Comparison of ENCODE assay signal across 20 cellular contexts in genomic region chr6:63269470-63269869, GRCh38. TPM values are rescaled to one million over a fixed set of nuclear protein-coding genes. Genes with fewer than 3 reads are reported as not detected.
DNase-seq lines count a peak whose midpoint lies in the region; ATAC-seq, FAIRE-seq and TF ChIP-seq lines count a peak whose summit lies in the region.
"Had no signal": no experiment of that assay in that cellular context is flagged by ENCODE, and none has a peak within 500 bp of the region (broad histone marks: within the 10 kb centered on the region; RNA-seq: fewer than 3 reads in every experiment).

No MANE protein-coding gene starts in this region.

- H3K4me2 ChIP-seq in GM12878 (ENCODE audit: control insufficient read depth, insufficient read depth) = no peak overlapping the region

- TF ChIP-seq POLR2A in GM12878 (IDR thresholded peaks at IDR 0.05; ENCODE audit: low read depth, low read length) = no peak

- intact Hi-C loops in GM12878 (cut with micrococcal nuclease; ENCODE audit: unreplicated experiment) = loop anchor here (1.0 to 2.0 kb wide), 3 partner anchors 33 to 203 kb away; no protein-coding TSS in a partner anchor
- intact Hi-C loops in naive thymus-derived CD4-positive, alpha-beta T cell (cut with micrococcal nuclease) = no loop called here

- no peaks in the 10 kb centered on the region for H3K27me3 ChIP-seq in GM12878 (replicated peaks in 1 of 2; ENCODE audit: control insufficient read depth in 2 of 2, insufficient read depth in 2 of 2, low read length in 1 of 2)
- H3K27me3 ChIP-seq in naive thymus-derived CD4-positive, alpha-beta T cell (ENCODE audit: control insufficient read depth in 2 of 2, insufficient read depth in 2 of 2, low read length in 2 of 2) = no peaks in the 10 kb centered on the region
- H3K27me3 ChIP-seq: sigmoid colon had no signal

- H3K36me3 ChIP-seq in GM12878 (ENCODE audit: control insufficient read depth in 2 of 2, insufficient read depth in 2 of 2, low read length in 1 of 2) = no peaks in the 10 kb centered on the region
- no peaks in the 10 kb centered on the region for H3K36me3 ChIP-seq in naive thymus-derived CD4-positive, alpha-beta T cell (ENCODE audit: control insufficient read depth in 2 of 3, insufficient read depth in 3 of 3, low read length in 3 of 3)
- H3K36me3 ChIP-seq: sigmoid colon had no signal

- RAD21 ChIA-PET in GM12878 (lab: Charles Lee; ENCODE audit: unreplicated experiment) = interaction anchor here (0.9 to 2.6 kb wide), 7 partner anchors 26 to 1462 kb away, joined by 3 to 10 read pairs (median 4); no protein-coding TSS in a partner anchor

- SMC1A ChIA-PET in GM12878 (lab: Charles Lee; ENCODE audit: uncharacterized antibody, unreplicated experiment) = interaction anchor here (0.7 to 3.0 kb wide), 15 partner anchors 47 to 533 kb away, joined by 3 to 19 read pairs (median 4); no protein-coding TSS in a partner anchor

- ATAC-seq in GM18870 (IDR thresholded peaks at IDR 0.05; ENCODE audit: unreplicated experiment) (peak; percentile 61), GM21529 (IDR thresholded peaks at IDR 0.05; ENCODE audit: unreplicated experiment) (peak; percentile 48), HG03045 (IDR thresholded peaks at IDR 0.05; ENCODE audit: unreplicated experiment) (peak; percentile 66), GM12878 (peak; percentile 86)
- ATAC-seq in naive thymus-derived CD4-positive, alpha-beta T cell = no peak
- ATAC-seq: SK-N-SH treated with all-trans-retinoic acid at 6 μM for 48 hours had no signal

- no peaks in the 10 kb centered on the region; the same call in 1 of the 2 replicates for H3K4me1 ChIP-seq in GM12878 (ENCODE audit: control insufficient read depth, insufficient read depth, low read length)
- no peaks in the 10 kb centered on the region for H3K4me1 ChIP-seq in naive thymus-derived CD4-positive, alpha-beta T cell (ENCODE audit: control insufficient read depth in 2 of 2, insufficient read depth in 2 of 2, low read length in 2 of 2)
- H3K4me1 ChIP-seq: sigmoid colon had no signal

- no peaks in the 10 kb centered on the region for H3K4me1 Mint-ChIP-seq in naive thymus-derived CD4-positive, alpha-beta T cell

- no peak for TF ChIP-seq EP300 in GM12878 (IDR thresholded peaks at IDR 0.05; ENCODE audit: borderline replicate concordance in 1 of 2, control insufficient read depth in 1 of 2, low read depth in 2 of 2, low read length in 2 of 2)

- H3K4me3 ChIP-seq in GM12878 = no peak overlapping the region
- H3K4me3 ChIP-seq in naive thymus-derived CD4-positive, alpha-beta T cell (ENCODE audit: low read length) = no peak overlapping the region
- H3K4me3 ChIP-seq: sigmoid colon had no signal

- H3K79me2 ChIP-seq in GM12878 (ENCODE audit: control insufficient read depth, insufficient read depth, low read length) = no peaks in the 10 kb centered on the region

- 28% methylated on average over 4 of the region's 4 CpGs for WGBS in GM12878 (ENCODE audit: insufficient coverage, insufficient replicate concordance, low lambda C conversion rate, missing lambda C conversion rate)

- no peak overlapping the region for H3K9ac ChIP-seq in GM12878 (ENCODE audit: control insufficient read depth, insufficient read depth, low read length)

- no peak for TF ChIP-seq RAD21 in GM12878 (IDR thresholded peaks at IDR 0.05; ENCODE audit: insufficient read depth, low read depth, low read length)

- no peak overlapping the region for H3K27ac Mint-ChIP-seq in naive thymus-derived CD4-positive, alpha-beta T cell
- H3K27ac Mint-ChIP-seq: activated CD4-positive, alpha-beta memory T cell treated with anti-CD3 and anti-CD28 coated beads for 36 hours had no signal

- H2AFZ ChIP-seq in GM12878 (ENCODE audit: control insufficient read depth, low read depth, low read length) = no peak overlapping the region

- in situ Hi-C loops in GM12878 (cut with MboI) = no loop called here

- no TSS peak for BruUV-seq in GM12878 (replicated peaks; lab: Mats Ljungman, UMichigan)

- CTCF ChIA-PET in GM12878 (lab: Yijun Ruan, JAX) = interaction anchor here (1.3 to 3.1 kb wide), 7 partner anchors 11 to 493 kb away, joined by 3 to 9 read pairs (median 7); no protein-coding TSS in a partner anchor
- CTCF ChIA-PET in naive thymus-derived CD4-positive, alpha-beta T cell (lab: Charles Lee) = no interaction called here

- no peak overlapping the region for H3K27ac ChIP-seq in GM12878 (ENCODE audit: control insufficient read depth, insufficient read depth)
- no peak overlapping the region for H3K27ac ChIP-seq in naive thymus-derived CD4-positive, alpha-beta T cell (ENCODE audit: low read depth, low read length)
- H3K27ac ChIP-seq: epithelial cell of prostate, sigmoid colon had no signal

- POLR2A ChIA-PET in GM12878 (lab: Charles Lee) = no interaction called here
- POLR2A ChIA-PET in naive thymus-derived CD4-positive, alpha-beta T cell (lab: Charles Lee) = no interaction called here

- no peaks in the 10 kb centered on the region for H3K9me3 ChIP-seq in GM12878 (replicated peaks; ENCODE audit: control insufficient read depth, insufficient read depth, low read length)
- no peaks in the 10 kb centered on the region for H3K9me3 ChIP-seq in naive thymus-derived CD4-positive, alpha-beta T cell (ENCODE audit: control insufficient read depth in 2 of 3, low read length in 3 of 3)
- H3K9me3 ChIP-seq: sigmoid colon had no signal

- H3K27me3 Mint-ChIP-seq in naive thymus-derived CD4-positive, alpha-beta T cell = peaks cover 0 to 6% (median 0%) of the 10 kb centered on the region in 5 donors
- H3K27me3 Mint-ChIP-seq: activated CD4-positive, alpha-beta memory T cell treated with anti-CD3 and anti-CD28 coated beads for 36 hours had no signal

- H4K20me1 ChIP-seq in GM12878 (ENCODE audit: control insufficient read depth, insufficient read depth) = no peaks in the 10 kb centered on the region

- H3K4me3 Mint-ChIP-seq in naive thymus-derived CD4-positive, alpha-beta T cell = no peak overlapping the region
- H3K4me3 Mint-ChIP-seq: activated CD4-positive, alpha-beta memory T cell treated with anti-CD3 and anti-CD28 coated beads for 36 hours; neural crest cell had no signal

- DNase-seq in GM12878 (ENCODE audit: low read depth, low spot score) (no peak), NCI-H1417 treated with DMSO at 0.1 percent for 48 hours (lab: John Stamatoyannopoulos, UW) (no peak), NCI-H2081 (lab: John Stamatoyannopoulos, UW) (no peak)
- DNase-seq in naive thymus-derived CD4-positive, alpha-beta T cell = no peak
- DNase-seq: activated CD4-positive, alpha-beta memory T cell treated with anti-CD3 and anti-CD28 coated beads for 36 hours; amygdala; C1 segment of cervical spinal cord; DND-41; mesenchymal stem cell; NCI-H1105; sigmoid colon; stimulated activated CD4-positive, alpha-beta T cell treated with anti-CD3 and anti-CD28 coated beads, Interleukin-4, amount 100 ng/mL, for 1 hour; trophoblast cell had no signal

- H3K36me3 Mint-ChIP-seq in naive thymus-derived CD4-positive, alpha-beta T cell = no peaks in the 10 kb centered on the region
- H3K36me3 Mint-ChIP-seq: activated CD4-positive, alpha-beta memory T cell treated with anti-CD3 and anti-CD28 coated beads for 36 hours had no signal

- TF ChIP-seq CTCF in GM12878 (IDR thresholded peaks at IDR 0.05 in 2 of 3, conservative IDR thresholded peaks at IDR 0.05 in 1 of 3; ENCODE audit: control insufficient read depth in 2 of 3, extremely low read depth in 1 of 3, insufficient read depth in 1 of 3, low read depth in 3 of 3, low read length in 3 of 3) = peak in 2 of 3 experiments; percentile 8 to 28; a peak in 2 of 6 replicates

- H3K9me3 Mint-ChIP-seq in naive thymus-derived CD4-positive, alpha-beta T cell = peaks cover 0 to 4% (median 0%) of the 10 kb centered on the region in 11 donors
- H3K9me3 Mint-ChIP-seq: activated CD4-positive, alpha-beta memory T cell treated with anti-CD3 and anti-CD28 coated beads for 36 hours had no signal

- FAIRE-seq in GM12878 (lab: Jason Lieb, UNC) = no peak
- FAIRE-seq: islet of Langerhans had no signal

RNA-seq across cellular contexts. Expression of gene LGSN, which starts 50.3 kb away (rescaled TPM):
- total RNA-seq in GM12878 (2013; cell fraction: nucleolus; rRNA removed) = not detected in 2 replicates
- total RNA-seq in GM12878 (2014; rRNA removed) (not detected in 2 replicates), GM12878 (2014; rRNA removed; fragmentation: Illumina TruSeq; extraction: Trizol) (not detected in 2 replicates), GM12878 (2021) (not detected in 2 replicates)
- not detected for polyA plus RNA-seq in GM12878 (2011; ENCODE audit: low read depth)
- polyA plus RNA-seq in GM12878 (2011; rRNA removed) (not detected in 2 replicates), GM12878 (2014; fragmentation: Illumina TruSeq; extraction: Trizol) (not detected in 2 replicates), GM12878 (2014; fragmentation: Nextera tagmentation; extraction: Ambion mirVana) (not detected), GM12878 (2014; rRNA removed) (not detected in 2 replicates), GM12878 (2016; fragmentation: Nextera tagmentation; extraction: Ambion mirVana) (not detected)
- not detected in 2 replicates for polyA plus RNA-seq in GM12878 (2011; cell fraction: cytosol; rRNA removed)
- polyA plus RNA-seq in GM12878 (2011; cell fraction: nucleus; rRNA removed) = 0.22 TPM in 1 of 2 replicates, not detected in the other
- not detected in 2 replicates for polyA plus RNA-seq in GM12878 (2012)
- polyA minus RNA-seq in GM12878 (2011; rRNA and poly(A)+ RNA removed) = not detected in 2 replicates
- not detected in 2 replicates for polyA minus RNA-seq in GM12878 (2011; cell fraction: cytosol; rRNA and poly(A)+ RNA removed)
- polyA minus RNA-seq in GM12878 (2011; cell fraction: nucleus; rRNA and poly(A)+ RNA removed) = not detected in 2 replicates
- under 1 TPM in 1 of 5 experiments, not detected in 4; 0.11 TPM for total RNA-seq in naive thymus-derived CD4-positive, alpha-beta T cell
- polyA plus RNA-seq in naive thymus-derived CD4-positive, alpha-beta T cell = under 1 TPM in 1 of 2 donors, not detected in 1; 0.21 TPM
- total RNA-seq: neural crest cell, sigmoid colon had no signal

RNA-seq across cellular contexts. Expression of gene FKBP1C, which starts 58.2 kb away (rescaled TPM):
- total RNA-seq in GM12878 (2013; cell fraction: nucleolus; rRNA removed) = not detected in 2 replicates
- total RNA-seq in GM12878 (2014; rRNA removed) (0.44 and 0.73 TPM in 2 replicates), GM12878 (2014; rRNA removed; fragmentation: Illumina TruSeq; extraction: Trizol) (0.32 and 0.54 TPM in 2 replicates), GM12878 (2021) (1.3 and 1.5 TPM in 2 replicates)
- polyA plus RNA-seq in GM12878 (2011; ENCODE audit: low read depth) = 1.1 TPM
- polyA plus RNA-seq in GM12878 (2011; rRNA removed) (2.1 and 2.4 TPM in 2 replicates), GM12878 (2014; fragmentation: Illumina TruSeq; extraction: Trizol) (5.0 and 5.5 TPM in 2 replicates), GM12878 (2014; fragmentation: Nextera tagmentation; extraction: Ambion mirVana) (under 1 TPM; 0.42 TPM), GM12878 (2014; rRNA removed) (3.8 and 4.1 TPM in 2 replicates), GM12878 (2016; fragmentation: Nextera tagmentation; extraction: Ambion mirVana) (1 to 10 TPM; 1.6 to 3.2 TPM)
- 0.57 and 0.82 TPM in 2 replicates for polyA plus RNA-seq in GM12878 (2011; cell fraction: cytosol; rRNA removed)
- polyA plus RNA-seq in GM12878 (2011; cell fraction: nucleus; rRNA removed) = 0.93 and 1.0 TPM in 2 replicates
- polyA plus RNA-seq in GM12878 (2012) = 1.6 and 4.1 TPM in 2 replicates
- polyA minus RNA-seq in GM12878 (2011; rRNA and poly(A)+ RNA removed) = 0.67 and 1.6 TPM in 2 replicates
- 0.80 TPM in 1 of 2 replicates, not detected in the other for polyA minus RNA-seq in GM12878 (2011; cell fraction: cytosol; rRNA and poly(A)+ RNA removed)
- polyA minus RNA-seq in GM12878 (2011; cell fraction: nucleus; rRNA and poly(A)+ RNA removed) = not detected in 2 replicates
- 1 to 10 TPM in 1 of 5 experiments, not detected in 4; 1.6 TPM for total RNA-seq in naive thymus-derived CD4-positive, alpha-beta T cell
- polyA plus RNA-seq in naive thymus-derived CD4-positive, alpha-beta T cell = under 1 TPM in 1 of 2 donors, not detected in 1; 0.15 TPM
- total RNA-seq: sigmoid colon had no signal
